In the genomic region with DNA sequence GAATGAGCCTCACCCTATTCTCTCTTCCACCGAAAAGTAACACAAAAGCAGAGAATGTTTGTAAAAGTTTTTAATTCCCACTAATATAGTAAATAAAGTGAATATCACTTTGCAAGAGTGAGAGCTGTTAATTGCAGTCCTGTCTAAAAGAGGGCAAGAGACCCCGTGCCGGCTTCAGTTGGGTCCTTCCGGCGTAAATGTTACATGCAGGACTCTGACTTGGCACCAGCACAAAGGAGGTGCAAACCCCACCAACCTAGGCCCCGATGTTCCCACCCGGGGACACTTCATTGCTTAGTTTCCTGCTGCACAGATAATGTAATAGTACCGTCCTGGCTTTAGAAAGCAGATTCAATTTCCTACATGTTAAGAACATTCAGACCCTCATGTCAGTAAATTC, we compare ENCODE assay signal across 14 cellular contexts.
"Had no signal": no experiment of that assay in that cellular context is flagged by ENCODE, and none has a peak within 500 bp of the region (broad histone marks: within the 10 kb centered on the region; RNA-seq: fewer than 3 reads in every experiment).

No MANE protein-coding gene starts in this region.

- H3K9me3 Mint-ChIP-seq: activated naive CD8-positive, alpha-beta T cell treated with anti-CD3 and anti-CD28 coated beads, Interleukin-2, amount 10 ng/mL, durations not matched to agents 7 days and 5 days; central memory CD8-positive, alpha-beta T cell; memory B cell; nephron progenitor cell had no signal

- DNase-seq: activated CD4-positive, alpha-beta T cell treated with anti-CD3 and anti-CD28 coated beads for 48 hours; activated naive CD8-positive, alpha-beta T cell treated with anti-CD3 and anti-CD28 coated beads, Interleukin-2, amount 10 ng/mL, durations not matched to agents 7 days and 5 days; anterior cingulate cortex; brain microvascular endothelial cell; cortex of kidney; effector CD8-positive, alpha-beta T cell; foreskin fibroblast; hypothalamus; left ventricle myocardium inferior; nephron progenitor cell; stimulated activated CD4-positive, alpha-beta T cell treated with anti-CD3 and anti-CD28 coated beads, Interleukin-1b, Interleukin-23, amount 100 ng/mL, for 48 hours; T-helper 2 cell had no signal

- H3K4me1 Mint-ChIP-seq: activated naive CD8-positive, alpha-beta T cell treated with anti-CD3 and anti-CD28 coated beads, Interleukin-2, amount 10 ng/mL, durations not matched to agents 7 days and 5 days; memory B cell; nephron progenitor cell had no signal

- H3K27ac Mint-ChIP-seq: activated naive CD8-positive, alpha-beta T cell treated with anti-CD3 and anti-CD28 coated beads, Interleukin-2, amount 10 ng/mL, durations not matched to agents 7 days and 5 days; memory B cell; nephron progenitor cell had no signal

- H3K4me3 Mint-ChIP-seq: activated naive CD8-positive, alpha-beta T cell treated with anti-CD3 and anti-CD28 coated beads, Interleukin-2, amount 10 ng/mL, durations not matched to agents 7 days and 5 days; central memory CD8-positive, alpha-beta T cell; memory B cell; nephron progenitor cell had no signal

- H3K27me3 Mint-ChIP-seq: activated naive CD8-positive, alpha-beta T cell treated with anti-CD3 and anti-CD28 coated beads, Interleukin-2, amount 10 ng/mL, durations not matched to agents 7 days and 5 days; central memory CD8-positive, alpha-beta T cell; memory B cell had no signal
